ENCODE assay signal across 18 cellular contexts in genomic region chr5:76427481-76428140, GRCh38. TPM values are rescaled to one million over a fixed set of nuclear protein-coding genes. Genes with fewer than 3 reads are reported as not detected.
A peak's percentile ranks its signal among the peaks of the same experiment; 100 is the strongest.
DNase-seq lines count a peak whose midpoint lies in the region; ATAC-seq, FAIRE-seq and TF ChIP-seq lines count a peak whose summit lies in the region.
"Had no signal": no experiment of that assay in that cellular context is flagged by ENCODE, and none has a peak within 500 bp of the region (broad histone marks: within the 10 kb centered on the region; RNA-seq: fewer than 3 reads in every experiment).

No MANE protein-coding gene starts in this region.

- H3K9me3 ChIP-seq in A549 (no peaks in the 10 kb centered on the region), HUES48 (ENCODE audit: control insufficient read depth, insufficient read depth, low read length) (no peaks in the 10 kb centered on the region), H1 (ENCODE audit: insufficient read depth in 2 of 2, low read depth in 1 of 2, low read length in 1 of 2) (no peaks in the 10 kb centered on the region)
- H3K9me3 ChIP-seq: esophagus muscularis mucosa, lower lobe of right lung had no signal

- H3K18ac ChIP-seq in H1 (ENCODE audit: extremely low read depth, low read length) = peak overlapping the region; percentile 52

- H3K79me1 ChIP-seq in H1 (ENCODE audit: low read depth, low read length) = peaks cover 11% of the 10 kb centered on the region

- no peaks in the 10 kb centered on the region for H3K27me3 ChIP-seq in HUES48 (ENCODE audit: control insufficient read depth, insufficient read depth, low read length)
- no peaks in the 10 kb centered on the region for H3K27me3 ChIP-seq in H1 (replicated peaks in 1 of 4; ENCODE audit: control insufficient read depth in 3 of 4, extremely low read depth in 1 of 4, insufficient read depth in 3 of 4, low read length in 3 of 4)
- H3K27me3 ChIP-seq: esophagus muscularis mucosa had no signal

- peak overlapping the region; percentile 25 for H2BK120ac ChIP-seq in H1 (replicated peaks; ENCODE audit: low read depth, low read length)

- TF ChIP-seq RAD21 in A549 (conservative IDR thresholded peaks at IDR 0.05 in 1 of 2, IDR thresholded peaks at IDR 0.05 in 1 of 2) (no peak), H1 (IDR thresholded peaks at IDR 0.05 in 1 of 2, conservative IDR thresholded peaks at IDR 0.05 in 1 of 2; ENCODE audit: low read depth in 2 of 2, low read length in 2 of 2) (no peak; a peak in 1 of 4 replicates)

- H3K14ac ChIP-seq in H1 (ENCODE audit: insufficient read length) = no peak overlapping the region

- H3K4ac ChIP-seq in H1 (replicated peaks; ENCODE audit: insufficient read length, low read depth, low read length) = no peak overlapping the region

- peak overlapping the region; percentile 39; the same call in 1 of the 2 replicates for H2BK20ac ChIP-seq in H1 (ENCODE audit: low read length)

- H3K9me3 Mint-ChIP-seq in natural killer cell = no peaks in the 10 kb centered on the region
- peaks cover 0 to 1% of the 10 kb centered on the region in 2 donors for H3K9me3 Mint-ChIP-seq in activated T-cell treated with anti-CD3 and anti-CD28 coated beads, Interleukin-2, amount 50 U/mL, for 72 hours
- H3K9me3 Mint-ChIP-seq: activated CD4-positive, alpha-beta T cell treated with anti-CD3 and anti-CD28 coated beads, Interleukin-2, amount 10 ng/mL, durations not matched to agents 24 days and 14 days had no signal

- H3K36me3 Mint-ChIP-seq in natural killer cell = no peaks in the 10 kb centered on the region
- H3K36me3 Mint-ChIP-seq in activated T-cell treated with anti-CD3 and anti-CD28 coated beads, Interleukin-2, amount 50 U/mL, for 72 hours (ENCODE audit: insufficient read depth in 2 of 2) = peaks cover 0 to 8% of the 10 kb centered on the region in 2 donors

- H3K4me3 ChIP-seq in A549 = no peak overlapping the region
- H3K4me3 ChIP-seq in HUES48 (ENCODE audit: low read depth, low read length) = no peak overlapping the region
- H3K4me3 ChIP-seq in H1 (ENCODE audit: extremely low read depth in 1 of 4, insufficient read depth in 2 of 4, low read depth in 3 of 4, low read length in 4 of 4) = peak overlapping the region in 1 of 4 experiments; percentile 30; a peak in 3 of 8 replicates
- H3K4me3 ChIP-seq: dorsolateral prefrontal cortex, esophagus muscularis mucosa, lower lobe of right lung had no signal

- ATAC-seq in A549 = peak; percentile 36 to 50; a peak in 3 of 6 replicates
- peak in 1 of 3 donors; percentile 32 for ATAC-seq in natural killer cell
- ATAC-seq in GM19328 (IDR thresholded peaks at IDR 0.05; ENCODE audit: unreplicated experiment) = no peak
- no peak for ATAC-seq in activated T-cell treated with anti-CD3 and anti-CD28 coated beads, Interleukin-2, amount 50 U/mL, for 72 hours (replicated peaks in 1 of 2)
- ATAC-seq: lower lobe of right lung had no signal

- TF ChIP-seq POLR2A in A549 (IDR thresholded peaks at IDR 0.05; ENCODE audit: low read length) = no peak
- TF ChIP-seq POLR2A in H1 (IDR thresholded peaks at IDR 0.05; ENCODE audit: control extremely low read depth in 1 of 2, low read depth in 2 of 2, low read length in 2 of 2) = no peak

- no peak for DNase-seq in A549 (ENCODE audit: low read depth in 1 of 2, low spot score in 1 of 2)
- DNase-seq in H1 (ENCODE audit: low read depth in 1 of 2, low spot score in 2 of 2) = peak in 1 of 2 experiments; percentile 61
- DNase-seq in natural killer cell = no peak
- DNase-seq in T-helper 9 cell = no peak
- DNase-seq in activated T-cell treated with anti-CD3 and anti-CD28 coated beads, Interleukin-2, amount 50 U/mL, for 72 hours = no peak
- DNase-seq in stimulated activated CD4-positive, alpha-beta T cell treated with anti-CD3 and anti-CD28 coated beads, Interleukin-2, amount 100 ng/mL, for 48 hours = no peak
- DNase-seq: activated CD4-positive, alpha-beta T cell treated with anti-CD3 and anti-CD28 coated beads, Interleukin-2, amount 10 ng/mL, durations not matched to agents 24 days and 14 days; activated gamma-delta T cell; DMS79; lower lobe of right lung; NCI-H2029 treated with DMSO at 0.1 percent for 48 hours; NCI-H446 had no signal

- CTCF ChIA-PET in A549 (lab: Yijun Ruan, JAX) (interaction anchor here (0.6 to 3.1 kb wide), 2 partner anchors 22 to 24 kb away, joined by 3 to 9 read pairs; partner anchors contain the start of gene IQGAP2), H1 (lab: Charles Lee; ENCODE audit: partially characterized antibody) (interaction anchor here (0.6 to 2.1 kb wide), 12 partner anchors 11 to 156 kb away, joined by 3 to 5 read pairs (median 3); no protein-coding TSS in a partner anchor)

- H3K23me2 ChIP-seq in H1 (ENCODE audit: low read depth, low read length) = no peaks in the 10 kb centered on the region

- H4K20me1 ChIP-seq in H1 (replicated peaks in 1 of 2; ENCODE audit: control insufficient read depth in 1 of 2, insufficient read depth in 2 of 2, low read length in 2 of 2) = no peaks in the 10 kb centered on the region

- H3K4me1 ChIP-seq in A549 (no peaks in the 10 kb centered on the region), HUES48 (ENCODE audit: control insufficient read depth, insufficient read depth, low read length) (peaks cover 40% of the 10 kb centered on the region), H1 (replicated peaks in 1 of 4; ENCODE audit: control insufficient read depth in 3 of 4, insufficient read depth in 4 of 4, low read length in 3 of 4) (peaks cover 18 to 32% (median 30%) of the 10 kb centered on the region in 4 experiments)

- H3K27ac ChIP-seq in A549 (no peak overlapping the region), HUES48 (ENCODE audit: low read depth, low read length) (peak overlapping the region; percentile 91), H1 (ENCODE audit: low read depth, low read length) (peak overlapping the region; percentile 1; the same call in 1 of the 2 replicates)
- H3K27ac ChIP-seq: esophagus muscularis mucosa, KMS-11, lower lobe of right lung had no signal

- H3K4me2 ChIP-seq in A549 = no peak overlapping the region
- peak overlapping the region; percentile 63 to 65 for H3K4me2 ChIP-seq in H1 (ENCODE audit: insufficient read depth in 1 of 2, low read depth in 2 of 2, low read length in 2 of 2)
- H3K4me2 ChIP-seq: KMS-11 had no signal

- H3K36me3 ChIP-seq in HUES48 (ENCODE audit: control insufficient read depth, insufficient read depth, low read length) (no peaks in the 10 kb centered on the region), H1 (ENCODE audit: control insufficient read depth in 2 of 4, insufficient read depth in 4 of 4, low read length in 3 of 4) (no peaks in the 10 kb centered on the region)
- H3K36me3 ChIP-seq: esophagus muscularis mucosa, lower lobe of right lung had no signal

- FAIRE-seq in A549 (lab: Jason Lieb, UNC) (no peak), H1 (lab: Jason Lieb, UNC) (no peak)
- FAIRE-seq: urothelium cell line had no signal

- peak overlapping the region; percentile 42 for H3K4me3 Mint-ChIP-seq in natural killer cell
- H3K4me3 Mint-ChIP-seq in activated T-cell treated with anti-CD3 and anti-CD28 coated beads, Interleukin-2, amount 50 U/mL, for 72 hours = no peak overlapping the region
- H3K4me3 Mint-ChIP-seq: activated CD4-positive, alpha-beta T cell treated with anti-CD3 and anti-CD28 coated beads, Interleukin-2, amount 10 ng/mL, durations not matched to agents 24 days and 14 days had no signal

- WGBS in A549 (ENCODE audit: missing lambda C conversion rate) = 72% methylated on average over 12 of the region's 12 CpGs
- 44% methylated on average over 12 of the region's 12 CpGs; no CpG with 5 or more reads in 1 of the 2 experiments for WGBS in H1 (ENCODE audit: extremely low coverage in 1 of 2, insufficient coverage in 1 of 2, insufficient read length in 1 of 2, insufficient replicate concordance in 2 of 2, low coverage in 1 of 2, low lambda C conversion rate in 2 of 2, missing lambda C conversion rate in 1 of 2), 2 experiments

- no peak overlapping the region for H3K56ac ChIP-seq in H1 (replicated peaks; ENCODE audit: insufficient read length, low read depth, low read length)

- H4K91ac ChIP-seq in H1 (replicated peaks; ENCODE audit: insufficient read length, low read length) = peak overlapping the region; percentile 18

- no peak overlapping the region; the same call in 1 of the 2 replicates for H2AFZ ChIP-seq in H1 (ENCODE audit: low read length)

- H2BK12ac ChIP-seq in H1 (ENCODE audit: low read depth, low read length) = peak overlapping the region; percentile 77

- peak overlapping the region; percentile 34 for H4K5ac ChIP-seq in H1 (ENCODE audit: insufficient read length, low read depth, low read length)

- peaks cover 67 to 72% of the 10 kb centered on the region in 2 donors for H3K4me1 Mint-ChIP-seq in natural killer cell
- peaks cover 9% of the 10 kb centered on the region for H3K4me1 Mint-ChIP-seq in activated T-cell treated with anti-CD3 and anti-CD28 coated beads, Interleukin-2, amount 50 U/mL, for 72 hours (ENCODE audit: low read depth)

- POLR2A ChIA-PET in A549 (lab: Yijun Ruan, JAX) = no interaction called here
- POLR2A ChIA-PET in H1 (lab: Charles Lee; ENCODE audit: partially characterized antibody) = interaction anchor here (1.0 to 2.4 kb wide), 5 partner anchors 9 to 121 kb away, joined by 3 to 10 read pairs (median 5); no protein-coding TSS in a partner anchor

- TF ChIP-seq EP300 in A549 (IDR thresholded peaks at IDR 0.05) (no peak), H1 (IDR thresholded peaks at IDR 0.05; ENCODE audit: borderline replicate concordance in 1 of 2, low read depth in 2 of 2, low read length in 2 of 2) (no peak)

- no peak overlapping the region for H3K23ac ChIP-seq in H1 (ENCODE audit: insufficient read length)

- no peak overlapping the region; the same call in 1 of the 2 replicates for H4K8ac ChIP-seq in H1 (ENCODE audit: extremely low read depth, insufficient read depth, low read length)

- H3K79me2 ChIP-seq in H1 (ENCODE audit: control insufficient read depth in 1 of 2, insufficient read depth in 2 of 2, low read length in 2 of 2) = peaks cover 0 to 53% of the 10 kb centered on the region in 2 experiments; a peak in 2 of 4 replicates

- H3K27ac Mint-ChIP-seq in natural killer cell = peak overlapping the region; percentile 47 to 74
- no peak overlapping the region for H3K27ac Mint-ChIP-seq in activated T-cell treated with anti-CD3 and anti-CD28 coated beads, Interleukin-2, amount 50 U/mL, for 72 hours
- H3K27ac Mint-ChIP-seq: activated CD4-positive, alpha-beta T cell treated with anti-CD3 and anti-CD28 coated beads, Interleukin-2, amount 10 ng/mL, durations not matched to agents 24 days and 14 days had no signal

- H3K9ac ChIP-seq in HUES48 (ENCODE audit: low read depth, low read length) (no peak overlapping the region), H1 (replicated peaks in 1 of 4; ENCODE audit: extremely low read depth in 1 of 4, low read depth in 3 of 4, low read length in 3 of 4) (no peak overlapping the region)
- H3K9ac ChIP-seq: KMS-11 had no signal

- TF ChIP-seq CTCF in A549 (IDR thresholded peaks at IDR 0.05) (no peak), H1 (IDR thresholded peaks at IDR 0.05; ENCODE audit: control extremely low read depth in 1 of 3, insufficient read depth in 1 of 3, low read depth in 1 of 3, low read length in 3 of 3) (peak in 2 of 3 experiments; percentile 10 to 18; a peak in 2 of 4 replicates), natural killer cell (IDR thresholded peaks at IDR 0.05) (no peak)

- H2BK15ac ChIP-seq in H1 (ENCODE audit: low read length) = no peak overlapping the region

- no peak overlapping the region for H2AK5ac ChIP-seq in H1 (ENCODE audit: low read depth, low read length)

- peak overlapping the region; percentile 79; the same call in 1 of the 2 replicates for H2BK5ac ChIP-seq in H1 (ENCODE audit: low read depth, low read length)

- no peaks in the 10 kb centered on the region for H3K27me3 Mint-ChIP-seq in natural killer cell (ENCODE audit: low read depth in 2 of 2)
- H3K27me3 Mint-ChIP-seq in activated T-cell treated with anti-CD3 and anti-CD28 coated beads, Interleukin-2, amount 50 U/mL, for 72 hours (ENCODE audit: low read depth) = no peaks in the 10 kb centered on the region
- H3K27me3 Mint-ChIP-seq: activated CD4-positive, alpha-beta T cell treated with anti-CD3 and anti-CD28 coated beads, Interleukin-2, amount 10 ng/mL, durations not matched to agents 24 days and 14 days had no signal

- intact Hi-C loops in natural killer cell (cut with micrococcal nuclease) = no loop called here

RNA-seq across cellular contexts. Expression of gene IQGAP2, which starts 24.5 kb away (rescaled TPM):
- polyA plus RNA-seq in A549 (2011; rRNA removed) = 8.8 and 10.1 TPM in 2 replicates
- polyA plus RNA-seq in A549 (2012; cell fraction: cytosol; rRNA removed) = 0.53 and 0.54 TPM in 2 replicates
- polyA plus RNA-seq in A549 (2012; cell fraction: nucleus; rRNA removed) = 0.49 and 0.72 TPM in 2 replicates
- 3.1 to 5.3 TPM (median 4.9 TPM) in 3 replicates for polyA plus RNA-seq in A549 (2017; fragmentation: RNase III; extraction: RNeasy Plus Mini Kit Qiagen cat#74134 plus additional on column Dnase treatment)
- 9.6 and 11.1 TPM in 2 replicates for polyA minus RNA-seq in A549 (2011; rRNA and poly(A)+ RNA removed)
- 57.7 and 66.0 TPM in 2 replicates for total RNA-seq in H1 (2021; fragmentation: NEBNext Ultra II Directional; extraction: Animal tissue kit (Norgen Biotek cat#: 25700))
- 11.6 and 19.7 TPM in 2 replicates for polyA plus RNA-seq in H1 (2011; rRNA removed)
- polyA plus RNA-seq in H1 (2011; cell fraction: cytosol; rRNA removed) = 26.3 TPM
- polyA plus RNA-seq in H1 (2011; cell fraction: nucleus; rRNA removed) = 37.1 TPM
- polyA plus RNA-seq in H1 (2012, experiment 1 of 2) = 41.4 to 77.2 TPM (median 44.6 TPM) in 4 replicates
- 3.8 TPM for polyA plus RNA-seq in H1 (2012, experiment 2 of 2)
- 125 TPM for polyA plus RNA-seq in H1 (2013, experiment 1 of 2)
- 128 TPM for polyA plus RNA-seq in H1 (2013, experiment 2 of 2)
- 42.2 and 91.4 TPM in 2 replicates for polyA minus RNA-seq in H1 (2011; rRNA and poly(A)+ RNA removed)
- 35.8 TPM for polyA minus RNA-seq in H1 (2011; cell fraction: cytosol; rRNA and poly(A)+ RNA removed)
- 40.6 TPM for polyA minus RNA-seq in H1 (2011; cell fraction: nucleus; rRNA and poly(A)+ RNA removed)
- total RNA-seq in natural killer cell = 100 to 1,000 TPM; 172 to 218 (median 207) TPM
- 100 to 1,000 TPM in 1 of 2 donors, 10 to 100 TPM in 1; 78.0 to 108 TPM for total RNA-seq in activated T-cell treated with anti-CD3 and anti-CD28 coated beads, Interleukin-2, amount 50 U/mL, for 72 hours

Comparison
In these comparisons a context has a peak if more than half of its experiments do, and no peak if none do; other contexts are left out.
1. ATAC-seq: peak in A549 (2 of 2); none in GM19328 (single experiment) and activated T-cell treated with anti-CD3 and anti-CD28 coated beads, Interleukin-2, amount 50 U/mL, for 72 hours (0 of 2).
2. H3K27ac ChIP-seq: peak in HUES48 (single experiment) and H1 (single experiment); none in A549 (0 of 2).
3. CTCF ChIP-seq: peak in H1 (2 of 3); none in A549 (single experiment) and natural killer cell (single experiment).
4. Of the 18 proteins assayed by ChIP-seq in both H1 and A549: peak only in H1: CTCF; only in A549: none; in both: none; in neither: 17.